ENCODE assay signal across 19 cellular contexts in genomic region chr1:215911406-215911968, GRCh38.
A peak's percentile ranks its signal among the peaks of the same experiment; 100 is the strongest.
DNase-seq lines count a peak whose midpoint lies in the region; ATAC-seq and TF ChIP-seq lines count a peak whose summit lies in the region.
"Had no signal": no experiment of that assay in that cellular context is flagged by ENCODE, and none has a peak within 500 bp of the region (broad histone marks: within the 10 kb centered on the region; RNA-seq: fewer than 3 reads in every experiment).

No MANE protein-coding gene starts in this region.

- no peaks in the 10 kb centered on the region for H3K9me3 Mint-ChIP-seq in H9
- H3K9me3 Mint-ChIP-seq in chondrocyte (ENCODE audit: low read depth): peaks cover 14% of the 10 kb centered on the region
- peaks cover 5% of the 10 kb centered on the region for H3K9me3 Mint-ChIP-seq in neural crest cell
- H3K9me3 Mint-ChIP-seq in osteocyte (ENCODE audit: unreplicated experiment): peaks cover 5% of the 10 kb centered on the region

- no peaks in the 10 kb centered on the region for H3K4me1 Mint-ChIP-seq in H9
- no peaks in the 10 kb centered on the region for H3K4me1 Mint-ChIP-seq in chondrocyte (ENCODE audit: low read depth)
- no peaks in the 10 kb centered on the region for H3K4me1 Mint-ChIP-seq in neural crest cell
- no peaks in the 10 kb centered on the region for H3K4me1 Mint-ChIP-seq in osteocyte (ENCODE audit: unreplicated experiment)
- H3K4me1 Mint-ChIP-seq: natural killer cell had no signal

- no peak overlapping the region for H4K8ac ChIP-seq in H9 (replicated peaks; ENCODE audit: insufficient read length, low read depth, low read length)

- H3K14ac ChIP-seq in H9 (ENCODE audit: insufficient read depth, low read length): no peak overlapping the region

- no peak overlapping the region for H3K4ac ChIP-seq in H9 (ENCODE audit: low read depth, low read length)

- H2BK5ac ChIP-seq in H9 (ENCODE audit: insufficient read length, low read length): no peak overlapping the region

- H3K27ac Mint-ChIP-seq in H9 (no peak overlapping the region), chondrocyte (ENCODE audit: unreplicated experiment) (no peak overlapping the region), neural crest cell (ENCODE audit: unreplicated experiment) (no peak overlapping the region), osteocyte (ENCODE audit: unreplicated experiment) (no peak overlapping the region)
- H3K27ac Mint-ChIP-seq: natural killer cell, progenitor cell of endocrine pancreas had no signal

- no peak overlapping the region for H3K4me3 Mint-ChIP-seq in H9
- no peak overlapping the region for H3K4me3 Mint-ChIP-seq in chondrocyte (ENCODE audit: unreplicated experiment)
- H3K4me3 Mint-ChIP-seq in neural crest cell: no peak overlapping the region
- H3K4me3 Mint-ChIP-seq in osteocyte (ENCODE audit: unreplicated experiment): no peak overlapping the region
- H3K4me3 Mint-ChIP-seq: natural killer cell had no signal

- no peak for DNase-seq in H9
- peak; percentile 24 for DNase-seq in NCI-H226
- DNase-seq in chondrocyte (ENCODE audit: low spot score): no peak
- no peak for DNase-seq in neural crest cell (ENCODE audit: low read depth, low spot score)
- no peak for DNase-seq in heart left ventricle
- no peak for DNase-seq in osteocyte (ENCODE audit: extremely low spot score, unreplicated experiment)
- DNase-seq in activated T-cell treated with anti-CD3 and anti-CD28 coated beads for 4 hours: no peak
- DNase-seq: activated effector memory CD4-positive, alpha-beta T cell treated with Interleukin-2 at 50 U/mL for 16 hours; Calu3; colonic mucosa; head of caudate nucleus; natural killer cell; NCI-H187; NCI-H524; SJCRH30; testis had no signal

- no peaks in the 10 kb centered on the region for H3K27me3 Mint-ChIP-seq in H9 (ENCODE audit: low read depth)
- H3K27me3 Mint-ChIP-seq in chondrocyte (ENCODE audit: low read depth): peaks cover 7% of the 10 kb centered on the region
- H3K27me3 Mint-ChIP-seq in neural crest cell (ENCODE audit: low read depth): no peaks in the 10 kb centered on the region
- no peaks in the 10 kb centered on the region for H3K27me3 Mint-ChIP-seq in osteocyte (ENCODE audit: unreplicated experiment)
- H3K27me3 Mint-ChIP-seq: progenitor cell of endocrine pancreas had no signal

- H3K9me3 ChIP-seq in H9 (ENCODE audit: control insufficient read depth, low read depth, low read length) (no peaks in the 10 kb centered on the region), heart left ventricle (peaks cover 0 to 3% (median 0%) of the 10 kb centered on the region in 12 donors)
- H3K9me3 ChIP-seq: colonic mucosa, SJCRH30, testis had no signal

- H3K27me3 ChIP-seq in H9 (ENCODE audit: insufficient read depth, low read length) (no peaks in the 10 kb centered on the region), heart left ventricle (no peaks in the 10 kb centered on the region)
- H3K27me3 ChIP-seq: colonic mucosa, SJCRH30, testis had no signal

- no peak overlapping the region for H3K4me3 ChIP-seq in heart left ventricle
- H3K4me3 ChIP-seq: colonic mucosa, SJCRH30, testis had no signal

- H3T11ph ChIP-seq in H9 (ENCODE audit: low read length): no peak overlapping the region

- no peak overlapping the region for H4K5ac ChIP-seq in H9 (ENCODE audit: insufficient read length, low read depth, low read length)

- no peak overlapping the region for H3K18ac ChIP-seq in H9 (ENCODE audit: insufficient read length, low read depth, low read length)

- H3K27ac ChIP-seq in H9 (ENCODE audit: insufficient read length, low read depth, low read length) (no peak overlapping the region), heart left ventricle (no peak overlapping the region)
- H3K27ac ChIP-seq: colonic mucosa, epithelial cell of prostate, SJCRH30, testis had no signal

- no peak overlapping the region for H2BK12ac ChIP-seq in H9 (ENCODE audit: insufficient read length, low read depth, low read length)

- no peak overlapping the region for H3K9ac ChIP-seq in H9 (ENCODE audit: extremely low read depth, insufficient read length, low read length)

- WGBS in H9 (ENCODE audit: extremely low coverage, insufficient read length, low lambda C conversion rate): no CpG with 5 or more reads among the region's 1 CpG
- 90 to 97% (median 95%) methylated on average over 1 of the region's 1 CpG for WGBS in heart left ventricle, 4 donors

- no peak for TF ChIP-seq POLR2A in heart left ventricle (IDR thresholded peaks at IDR 0.05)

- H2BK20ac ChIP-seq in H9 (ENCODE audit: low read depth, low read length, poor library complexity, severe bottlenecking): no peak overlapping the region

- no peak overlapping the region for H2BK120ac ChIP-seq in H9 (ENCODE audit: low read depth, low read length, poor library complexity, severe bottlenecking)

- H4K91ac ChIP-seq in H9 (ENCODE audit: insufficient read length, low read depth, low read length): no peak overlapping the region

- no peaks in the 10 kb centered on the region for H3K36me3 ChIP-seq in heart left ventricle
- H3K36me3 ChIP-seq: colonic mucosa, SJCRH30 had no signal

- no peaks in the 10 kb centered on the region for H4K20me1 ChIP-seq in H9 (ENCODE audit: control insufficient read depth, insufficient read depth, insufficient read length)

- no peak overlapping the region for H3K4me2 ChIP-seq in H9 (ENCODE audit: insufficient read depth, insufficient read length, low read length)

- ATAC-seq in heart left ventricle: no peak
- no peak for ATAC-seq in HG03439 (IDR thresholded peaks at IDR 0.05; ENCODE audit: unreplicated experiment)
- ATAC-seq: natural killer cell had no signal

- H3K79me1 ChIP-seq in H9 (ENCODE audit: insufficient read depth, low read depth, low read length, poor library complexity, severe bottlenecking): no peaks in the 10 kb centered on the region

- no peak overlapping the region for H3K56ac ChIP-seq in H9 (ENCODE audit: insufficient read length, low read depth, low read length)

- no peaks in the 10 kb centered on the region for H3K23me2 ChIP-seq in H9 (ENCODE audit: insufficient read length, low read depth, low read length, poor library complexity, severe bottlenecking)

- H2BK15ac ChIP-seq in H9 (ENCODE audit: low read depth, low read length): no peak overlapping the region

- peak; percentile 27; the same call in 2 of the 3 replicates for TF ChIP-seq CTCF in H9 (conservative IDR thresholded peaks at IDR 0.05)
- peak; percentile 21 for TF ChIP-seq CTCF in chondrocyte (IDR thresholded peaks at IDR 0.05)
- peak; percentile 32 for TF ChIP-seq CTCF in neural crest cell (conservative IDR thresholded peaks at IDR 0.05)
- TF ChIP-seq CTCF in heart left ventricle (IDR thresholded peaks at IDR 0.05): no peak
- no peak for TF ChIP-seq CTCF in osteocyte (IDR thresholded peaks at IDR 0.05)

- H3K36me3 Mint-ChIP-seq in H9 (ENCODE audit: insufficient read depth in 1 of 3, low read depth in 3 of 3) (no peaks in the 10 kb centered on the region), chondrocyte (ENCODE audit: low read depth) (no peaks in the 10 kb centered on the region), neural crest cell (ENCODE audit: low read depth) (no peaks in the 10 kb centered on the region), osteocyte (ENCODE audit: unreplicated experiment) (no peaks in the 10 kb centered on the region)
- H3K36me3 Mint-ChIP-seq: natural killer cell had no signal

- H2AFZ ChIP-seq in H9 (ENCODE audit: low read length): no peak overlapping the region

- no peaks in the 10 kb centered on the region for H3K79me2 ChIP-seq in H9 (ENCODE audit: insufficient read depth, low read length)

- no peaks in the 10 kb centered on the region for H3K4me1 ChIP-seq in H9 (ENCODE audit: insufficient read depth, low read length)
- no peaks in the 10 kb centered on the region for H3K4me1 ChIP-seq in heart left ventricle
- H3K4me1 ChIP-seq: colonic mucosa, SJCRH30, testis had no signal

- H3K23ac ChIP-seq in H9 (ENCODE audit: insufficient read length, low read depth, low read length): no peak overlapping the region

- H2AK5ac ChIP-seq in H9 (ENCODE audit: insufficient read length, low read length): no peak overlapping the region

- intact Hi-C loops in heart left ventricle (cut with DNase I): no loop called here

Comparison
In these comparisons a context has a peak if more than half of its experiments do, and no peak if none do; other contexts are left out.
1. CTCF ChIP-seq: peak in H9 (single experiment), chondrocyte (single experiment) and neural crest cell (single experiment); none in heart left ventricle (0 of 12) and osteocyte (single experiment).